8 cellular contexts compared by ENCODE assay signal in the genomic region with DNA sequence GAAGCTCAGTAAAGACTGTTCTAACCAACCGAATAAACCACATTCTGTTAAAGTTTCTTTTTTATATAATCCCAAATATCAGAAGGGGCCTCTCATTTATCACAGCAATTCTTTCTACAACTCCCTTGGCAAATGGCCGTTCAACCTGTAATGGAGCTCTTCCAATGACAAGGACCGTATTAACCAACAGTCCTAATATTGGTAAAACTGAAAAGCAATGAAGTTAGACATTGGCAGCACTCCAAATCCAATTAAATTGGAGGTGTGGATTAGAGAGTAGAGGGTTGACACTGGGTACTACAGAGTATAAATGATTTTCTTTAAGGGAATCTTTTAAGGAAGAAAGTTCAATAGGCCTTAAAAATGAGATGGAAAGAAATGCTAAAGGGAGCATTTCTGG. TPM values are rescaled to one million over a fixed set of nuclear protein-coding genes. Genes with fewer than 3 reads are reported as not detected.
DNase-seq lines count a peak whose midpoint lies in the region; ATAC-seq lines count a peak whose summit lies in the region.

No MANE protein-coding gene starts in this region.

- H3K4me1 ChIP-seq in iPS DF 6.9 (ENCODE audit: control insufficient read depth, insufficient read depth, low read length) (no peaks in the 10 kb centered on the region), subcutaneous abdominal adipose tissue (ENCODE audit: control insufficient read depth in 5 of 5, insufficient read depth in 5 of 5, low read length in 5 of 5) (peaks cover 7 to 43% (median 40%) of the 10 kb centered on the region in 5 donors)

- peak overlapping the region; percentile 78 to 98 (median 95) for H3K9ac ChIP-seq in subcutaneous abdominal adipose tissue (ENCODE audit: low read length in 5 of 5)

- H3K36me3 ChIP-seq in iPS DF 6.9 (ENCODE audit: control insufficient read depth, insufficient read depth, low read length) (no peaks in the 10 kb centered on the region), subcutaneous abdominal adipose tissue (ENCODE audit: control insufficient read depth in 5 of 5, insufficient read depth in 5 of 5, low read length in 5 of 5) (peaks cover under 1 to 6% (median 3%) of the 10 kb centered on the region in 5 donors)

- H3K27me3 ChIP-seq in iPS DF 6.9 (ENCODE audit: control insufficient read depth, insufficient read depth, low read length) (no peaks in the 10 kb centered on the region), subcutaneous abdominal adipose tissue (ENCODE audit: control insufficient read depth in 5 of 5, insufficient read depth in 4 of 5, low read length in 5 of 5) (no peaks in the 10 kb centered on the region)

- ATAC-seq in GM18873 (IDR thresholded peaks at IDR 0.05; ENCODE audit: low FRiP score, unreplicated experiment): no peak

- H3K4me3 ChIP-seq in iPS DF 6.9 (ENCODE audit: low read length) (peak overlapping the region; percentile 96; the same call in 1 of the 2 replicates), subcutaneous abdominal adipose tissue (ENCODE audit: low read depth in 1 of 5, low read length in 5 of 5) (peak overlapping the region; percentile 91 to 98 (median 95))

- H3K27ac ChIP-seq in iPS DF 6.9 (ENCODE audit: low read length): no peak overlapping the region
- H3K27ac ChIP-seq in subcutaneous abdominal adipose tissue (ENCODE audit: low read depth, low read length): peak overlapping the region; percentile 92

- DNase-seq in NCI-H524 (lab: John Stamatoyannopoulos, UW) (peak; percentile 9 to 35), NCI-H524 treated with DMSO at 0.1 percent for 48 hours (lab: John Stamatoyannopoulos, UW) (no peak), RKO (ENCODE audit: low spot score) (peak; percentile 34), iPS DF 6.9 (ENCODE audit: low read depth, low spot score) (no peak), 8988T (no peak), A172 (ENCODE audit: low spot score) (no peak)

- no CpG with 5 or more reads among the region's 3 CpGs for WGBS in iPS DF 6.9 (ENCODE audit: insufficient coverage, insufficient read length)

- H3K9me3 ChIP-seq in iPS DF 6.9 (ENCODE audit: control insufficient read depth, insufficient read depth, low read length) (no peaks in the 10 kb centered on the region), subcutaneous abdominal adipose tissue (ENCODE audit: control insufficient read depth in 5 of 5, low read length in 5 of 5) (no peaks in the 10 kb centered on the region)

RNA-seq across cellular contexts. Expression of gene TMED7, which starts 0.8 kb away (rescaled TPM):
- total RNA-seq in A172 (2014; rRNA removed; shearing (Covaris generic)): 147 and 165 TPM in 2 replicates

RNA-seq across cellular contexts. Expression of gene TICAM2, which starts 22.7 kb away (rescaled TPM):
- total RNA-seq in A172 (2014; rRNA removed; shearing (Covaris generic)): 10.0 and 11.1 TPM in 2 replicates

Comparison
In these comparisons a context has a peak if more than half of its experiments do, and no peak if none do; other contexts are left out.
1. DNase-seq: peak in NCI-H524 (2 of 2) and RKO (single experiment); none in NCI-H524 treated with DMSO at 0.1 percent for 48 hours (single experiment), iPS DF 6.9 (single experiment), 8988T (single experiment) and A172 (single experiment).